In genomic region chr12:71702590-71702989, GRCh38 we compare ENCODE assay signal across 23 cellular contexts. TPM values are rescaled to one million over a fixed set of nuclear protein-coding genes. Genes with fewer than 3 reads are reported as not detected.
DNase-seq lines count a peak whose midpoint lies in the region; ATAC-seq and TF ChIP-seq lines count a peak whose summit lies in the region.
"Had no signal": no experiment of that assay in that cellular context is flagged by ENCODE, and none has a peak within 500 bp of the region (broad histone marks: within the 10 kb centered on the region; RNA-seq: fewer than 3 reads in every experiment).

No MANE protein-coding gene starts in this region.

- H2BK15ac ChIP-seq in IMR-90 (ENCODE audit: low read depth, low read length) (no peak overlapping the region), mesendoderm (replicated peaks; ENCODE audit: low read depth) (no peak overlapping the region)

- H3K9me3 ChIP-seq in IMR-90 (ENCODE audit: control insufficient read depth, insufficient read depth, low read length): no peaks in the 10 kb centered on the region
- H3K9me3 ChIP-seq: A549, Caco-2 had no signal

- CTCF ChIA-PET in IMR-90 (lab: Yijun Ruan, JAX): no interaction called here

- H3K56ac ChIP-seq in IMR-90 (ENCODE audit: extremely low read depth, insufficient read depth, low read length) (no peak overlapping the region), mesendoderm (ENCODE audit: low read length) (no peak overlapping the region)

- H3K9ac ChIP-seq in IMR-90 (ENCODE audit: low read depth, low read length) (no peak overlapping the region), mesendoderm (ENCODE audit: low read length) (no peak overlapping the region)

- no peak overlapping the region for H4K5ac ChIP-seq in IMR-90 (ENCODE audit: low read depth, low read length)
- H4K5ac ChIP-seq in mesendoderm (ENCODE audit: low read length): no peak overlapping the region

- BruUV-seq in IMR-90 (replicated peaks; lab: Mats Ljungman, UMichigan): no TSS peak

- H3K4me1 ChIP-seq in IMR-90 (ENCODE audit: control insufficient read depth, insufficient read depth, low read length) (no peaks in the 10 kb centered on the region), mesendoderm (ENCODE audit: control insufficient read depth, low read depth, low read length) (no peaks in the 10 kb centered on the region)
- H3K4me1 ChIP-seq: A549, Caco-2 had no signal

- dilution Hi-C loops in IMR-90 (cut with HindIII; ENCODE audit: low sequenced_read_pairs, unreplicated experiment): loop anchor here (25.0 kb wide), 1 partner anchor 290 kb away; no protein-coding TSS in a partner anchor

- no peak overlapping the region for H4K91ac ChIP-seq in IMR-90 (ENCODE audit: insufficient read depth, low read depth, low read length)

- H3K23ac ChIP-seq in IMR-90 (ENCODE audit: low read depth, low read length): no peak overlapping the region
- no peak overlapping the region for H3K23ac ChIP-seq in mesendoderm (ENCODE audit: low read length)

- no peaks in the 10 kb centered on the region for H3K79me1 ChIP-seq in IMR-90 (ENCODE audit: low read depth in 1 of 2, low read length in 2 of 2)
- H3K79me1 ChIP-seq in mesendoderm (ENCODE audit: low read length): no peaks in the 10 kb centered on the region

- H4K20me1 ChIP-seq in IMR-90 (ENCODE audit: insufficient read depth, low read length): no peaks in the 10 kb centered on the region

- H3K4me3 ChIP-seq in IMR-90 (ENCODE audit: insufficient read depth, low read depth, low read length) (no peak overlapping the region), fibroblast of the aortic adventitia (ENCODE audit: low read depth, low read length) (no peak overlapping the region), mesendoderm (ENCODE audit: low read length) (no peak overlapping the region)
- H3K4me3 ChIP-seq: A549, GM12878, PC-9 had no signal

- H3K27me3 ChIP-seq in IMR-90 (ENCODE audit: control insufficient read depth, insufficient read depth, low read length): no peaks in the 10 kb centered on the region
- H3K27me3 ChIP-seq in mesendoderm (ENCODE audit: insufficient read depth, low read length, poor library complexity): no peaks in the 10 kb centered on the region

- H4K8ac ChIP-seq in IMR-90 (ENCODE audit: low read depth in 2 of 2, low read length in 2 of 2): no peak overlapping the region
- H4K8ac ChIP-seq in mesendoderm (ENCODE audit: low read depth, low read length): no peak overlapping the region

- in situ Hi-C loops in IMR-90 (cut with MboI; ENCODE audit: low sequenced_read_pairs): no loop called here

- DNase-seq in IMR-90 (peak; percentile 41), fibroblast of the aortic adventitia (ENCODE audit: low read depth) (peak; percentile 15), mesendoderm (no peak)
- DNase-seq in activated CD4-positive, alpha-beta T cell treated with anti-CD3 and anti-CD28 coated beads for 1 hour: no peak
- DNase-seq: C1 segment of cervical spinal cord; Caco-2; CD4-positive, alpha-beta memory T cell; GDM1; KG1; MM.1S; NCI-H2029 treated with DMSO at 0.1 percent for 48 hours; NCI-H446 treated with DMSO at 0.1 percent for 48 hours; NCI-H526; NCI-H82; NK-92 treated with Interleukin-12 subunit alpha and Interleukin-12 subunit beta, amount 100 ng/mL, for 24 hours; PC-9; RPMI8226; SHP77 had no signal

- no peaks in the 10 kb centered on the region for H3K79me2 ChIP-seq in mesendoderm (ENCODE audit: control insufficient read depth, insufficient read depth, low read length)

- no peak overlapping the region for H2BK120ac ChIP-seq in IMR-90 (ENCODE audit: low read depth, low read length)
- no peak overlapping the region for H2BK120ac ChIP-seq in mesendoderm (ENCODE audit: low read depth, low read length)

- peaks cover 4% of the 10 kb centered on the region for H3K36me3 ChIP-seq in IMR-90 (ENCODE audit: control insufficient read depth, insufficient read depth, low read length)
- no peaks in the 10 kb centered on the region for H3K36me3 ChIP-seq in mesendoderm (ENCODE audit: control insufficient read depth, insufficient read depth, low read length)

- H3K18ac ChIP-seq in IMR-90 (ENCODE audit: low read depth, low read length): no peak overlapping the region
- no peak overlapping the region for H3K18ac ChIP-seq in mesendoderm (ENCODE audit: low read length)

- no peak for TF ChIP-seq POLR2A in IMR-90 (IDR thresholded peaks at IDR 0.05; ENCODE audit: low read depth, low read length)

- H3K4me2 ChIP-seq in IMR-90 (ENCODE audit: low read depth, low read length) (no peak overlapping the region), mesendoderm (ENCODE audit: low read length) (no peak overlapping the region)
- H3K4me2 ChIP-seq: A549, PC-9 had no signal

- ATAC-seq in IMR-90 (ENCODE audit: low read depth) (no peak), GM21723 (IDR thresholded peaks at IDR 0.05; ENCODE audit: unreplicated experiment) (no peak), GM21576 (IDR thresholded peaks at IDR 0.05; ENCODE audit: unreplicated experiment) (no peak)
- ATAC-seq: A549, GM12878 had no signal

- no peak overlapping the region for H2AFZ ChIP-seq in IMR-90 (replicated peaks; ENCODE audit: low read length, poor library complexity)
- H2AFZ ChIP-seq: PC-9 had no signal

- H3K27ac ChIP-seq in IMR-90 (ENCODE audit: insufficient read depth, low read length) (no peak overlapping the region), VCaP (peak overlapping the region; percentile 43; the same call in 1 of the 2 replicates), mesendoderm (ENCODE audit: low read depth, low read length) (no peak overlapping the region)
- H3K27ac ChIP-seq: A549, PC-9 had no signal

- TF ChIP-seq CTCF in IMR-90 (conservative IDR thresholded peaks at IDR 0.05; ENCODE audit: low read depth, low read length) (no peak), VCaP (conservative IDR thresholded peaks at IDR 0.05) (no peak), fibroblast of the aortic adventitia (IDR thresholded peaks at IDR 0.05; ENCODE audit: insufficient read depth, low read length) (no peak)

- POLR2A ChIA-PET in IMR-90 (lab: Charles Lee; ENCODE audit: unreplicated experiment): interaction anchor here (1.4 kb wide), 1 partner anchor 16 kb away, joined by 3 read pairs; the partner anchor contains the start of gene TMEM19

- no peak overlapping the region for H3K4ac ChIP-seq in IMR-90 (ENCODE audit: low read depth, low read length)
- no peak overlapping the region for H3K4ac ChIP-seq in mesendoderm (ENCODE audit: low read depth, low read length)

- H2BK5ac ChIP-seq in IMR-90 (ENCODE audit: low read depth, low read length, poor library complexity, severe bottlenecking) (no peak overlapping the region), mesendoderm (ENCODE audit: low read length) (no peak overlapping the region)

- no peak overlapping the region for H2BK20ac ChIP-seq in IMR-90 (ENCODE audit: low read depth, low read length)

- no peak overlapping the region for H2AK9ac ChIP-seq in IMR-90 (replicated peaks; ENCODE audit: low read depth, low read length, poor library complexity)

- WGBS in IMR-90 (ENCODE audit: extremely low coverage in 2 of 2, insufficient read length in 1 of 2), 2 experiments: 90% methylated on average over 2 of the region's 5 CpGs; no CpG with 5 or more reads in 1 of the 2 experiments
- no CpG with 5 or more reads among the region's 5 CpGs for WGBS in mesendoderm (ENCODE audit: extremely low coverage, insufficient coverage, low lambda C conversion rate)

- no peak for TF ChIP-seq RAD21 in IMR-90 (IDR thresholded peaks at IDR 0.05; ENCODE audit: low read length)

- H3K14ac ChIP-seq in IMR-90 (replicated peaks; ENCODE audit: low read depth, low read length): no peak overlapping the region

- H2AK5ac ChIP-seq in IMR-90 (ENCODE audit: low read depth, low read length): no peak overlapping the region
- H2AK5ac ChIP-seq in mesendoderm (ENCODE audit: low read length): no peak overlapping the region

- H3K9me1 ChIP-seq in IMR-90 (ENCODE audit: insufficient read depth, low read length): no peaks in the 10 kb centered on the region

- intact Hi-C loops in IMR-90 (cut with micrococcal nuclease): no loop called here

TF ChIP-seq in IMR-90, 13 proteins besides CTCF, POLR2A, EP300 and RAD21 (continues in another document):
- TF ChIP-seq MAZ (IDR thresholded peaks at IDR 0.05; ENCODE audit: borderline replicate concordance, low read depth, low read length) (no peak), CEBPB (IDR thresholded peaks at IDR 0.05; ENCODE audit: low read depth, low read length) (no peak)

RNA-seq across cellular contexts. Expression of gene TMEM19, which starts 16.7 kb away (rescaled TPM):
- total RNA-seq in IMR-90 (2012; rRNA removed): 28.7 and 43.9 TPM in 2 replicates
- 8.9 and 11.4 TPM in 2 replicates for polyA plus RNA-seq in IMR-90 (2012; rRNA removed)
- polyA plus RNA-seq in IMR-90 (2012; cell fraction: cytosol; rRNA removed): 1.1 and 3.1 TPM in 2 replicates
- polyA plus RNA-seq in IMR-90 (2012; cell fraction: nucleus; rRNA removed; ENCODE audit: low replicate concordance): 0.57 and 4.3 TPM in 2 replicates
- total RNA-seq in fibroblast of the aortic adventitia (ENCODE audit: low replicate concordance): 24.8 and 36.8 TPM in 2 replicates
- polyA plus RNA-seq in mesendoderm (2013, experiment 1 of 2): 9.5 TPM
- 9.5 TPM for polyA plus RNA-seq in mesendoderm (2013, experiment 2 of 2)

RNA-seq across cellular contexts. Expression of gene THAP2, which starts 38.5 kb away (rescaled TPM):
- 1.4 and 2.8 TPM in 2 replicates for total RNA-seq in IMR-90 (2012; rRNA removed)
- polyA plus RNA-seq in IMR-90 (2012; rRNA removed): 1.7 and 2.5 TPM in 2 replicates
- polyA plus RNA-seq in IMR-90 (2012; cell fraction: cytosol; rRNA removed): 0.66 and 1.2 TPM in 2 replicates
- 1.4 and 4.3 TPM in 2 replicates for polyA plus RNA-seq in IMR-90 (2012; cell fraction: nucleus; rRNA removed; ENCODE audit: low replicate concordance)
- 3.8 and 4.9 TPM in 2 replicates for total RNA-seq in fibroblast of the aortic adventitia (ENCODE audit: low replicate concordance)
- polyA plus RNA-seq in mesendoderm (2013, experiment 1 of 2): 3.6 TPM
- polyA plus RNA-seq in mesendoderm (2013, experiment 2 of 2): 3.3 TPM

RNA-seq across cellular contexts. Expression of gene ZFC3H1, which starts 38.9 kb away (rescaled TPM):
- 16.8 and 28.6 TPM in 2 replicates for total RNA-seq in IMR-90 (2012; rRNA removed)
- polyA plus RNA-seq in IMR-90 (2012; rRNA removed): 16.8 and 23.3 TPM in 2 replicates
- 3.9 and 5.0 TPM in 2 replicates for polyA plus RNA-seq in IMR-90 (2012; cell fraction: cytosol; rRNA removed)
- polyA plus RNA-seq in IMR-90 (2012; cell fraction: nucleus; rRNA removed; ENCODE audit: low replicate concordance): 30.3 and 186 TPM in 2 replicates
- total RNA-seq in fibroblast of the aortic adventitia (ENCODE audit: low replicate concordance): 54.1 and 68.1 TPM in 2 replicates
- polyA plus RNA-seq in mesendoderm (2013, experiment 1 of 2): 11.0 TPM
- 11.4 TPM for polyA plus RNA-seq in mesendoderm (2013, experiment 2 of 2)

RNA-seq across cellular contexts. Expression of gene RAB21, which starts 52.1 kb away (rescaled TPM):
- 13.8 and 30.8 TPM in 2 replicates for total RNA-seq in IMR-90 (2012; rRNA removed)
- 9.9 and 15.0 TPM in 2 replicates for polyA plus RNA-seq in IMR-90 (2012; rRNA removed)
- polyA plus RNA-seq in IMR-90 (2012; cell fraction: cytosol; rRNA removed): 0.41 and 0.46 TPM in 2 replicates
- 0.22 and 6.1 TPM in 2 replicates for polyA plus RNA-seq in IMR-90 (2012; cell fraction: nucleus; rRNA removed; ENCODE audit: low replicate concordance)
- total RNA-seq in fibroblast of the aortic adventitia (ENCODE audit: low replicate concordance): 14.2 and 37.5 TPM in 2 replicates
- 30.1 TPM for polyA plus RNA-seq in mesendoderm (2013, experiment 1 of 2)
- 31.9 TPM for polyA plus RNA-seq in mesendoderm (2013, experiment 2 of 2)

Comparison
In these comparisons a context has a peak if more than half of its experiments do, and no peak if none do; other contexts are left out.
1. DNase-seq: peak in IMR-90 (single experiment) and fibroblast of the aortic adventitia (single experiment); none in mesendoderm (single experiment) and activated CD4-positive, alpha-beta T cell treated with anti-CD3 and anti-CD28 coated beads for 1 hour (single experiment).